Comparison of ENCODE assay signal across 8 cellular contexts in genomic region chr2:239318790-239319189, GRCh38.
DNase-seq lines count a peak whose midpoint lies in the region; ATAC-seq lines count a peak whose summit lies in the region.
"Had no signal": no experiment of that assay in that cellular context is flagged by ENCODE, and none has a peak within 500 bp of the region (broad histone marks: within the 10 kb centered on the region; RNA-seq: fewer than 3 reads in every experiment).

No MANE protein-coding gene starts in this region.

- peaks cover 2% of the 10 kb centered on the region for H3K9me3 Mint-ChIP-seq in activated naive CD8-positive, alpha-beta T cell treated with anti-CD3 and anti-CD28 coated beads, Interleukin-2, amount 10 ng/mL, durations not matched to agents 7 days and 5 days

- no peaks in the 10 kb centered on the region for H3K36me3 ChIP-seq in subcutaneous abdominal adipose tissue (ENCODE audit: control insufficient read depth in 5 of 5, insufficient read depth in 5 of 5, low read length in 5 of 5)

- H3K27ac ChIP-seq in layer of hippocampus (ENCODE audit: low read depth, low read length) (peak overlapping the region; percentile 79), subcutaneous abdominal adipose tissue (ENCODE audit: low read depth, low read length) (peak overlapping the region; percentile 81)

- H3K27me3 ChIP-seq in layer of hippocampus (ENCODE audit: control insufficient read depth, insufficient read depth, low read length) = no peaks in the 10 kb centered on the region
- no peaks in the 10 kb centered on the region for H3K27me3 ChIP-seq in subcutaneous abdominal adipose tissue (ENCODE audit: control insufficient read depth in 5 of 5, insufficient read depth in 4 of 5, low read length in 5 of 5)

- peak overlapping the region; percentile 84 for H3K4me3 Mint-ChIP-seq in activated naive CD8-positive, alpha-beta T cell treated with anti-CD3 and anti-CD28 coated beads, Interleukin-2, amount 10 ng/mL, durations not matched to agents 7 days and 5 days

- no peaks in the 10 kb centered on the region for H3K27me3 Mint-ChIP-seq in activated naive CD8-positive, alpha-beta T cell treated with anti-CD3 and anti-CD28 coated beads, Interleukin-2, amount 10 ng/mL, durations not matched to agents 7 days and 5 days

- peaks cover 46% of the 10 kb centered on the region for H3K4me1 Mint-ChIP-seq in activated naive CD8-positive, alpha-beta T cell treated with anti-CD3 and anti-CD28 coated beads, Interleukin-2, amount 10 ng/mL, durations not matched to agents 7 days and 5 days

- H3K27ac Mint-ChIP-seq in activated naive CD8-positive, alpha-beta T cell treated with anti-CD3 and anti-CD28 coated beads, Interleukin-2, amount 10 ng/mL, durations not matched to agents 7 days and 5 days = peak overlapping the region; percentile 94

- H3K9ac ChIP-seq in subcutaneous abdominal adipose tissue (ENCODE audit: low read length in 5 of 5) = peak overlapping the region in 4 of 5 donors; percentile 28 to 75 (median 68)

- peaks cover 0 to 2% (median 0%) of the 10 kb centered on the region in 5 donors for H3K9me3 ChIP-seq in subcutaneous abdominal adipose tissue (ENCODE audit: control insufficient read depth in 5 of 5, low read length in 5 of 5)

- peaks cover 35% of the 10 kb centered on the region for H3K36me3 Mint-ChIP-seq in activated naive CD8-positive, alpha-beta T cell treated with anti-CD3 and anti-CD28 coated beads, Interleukin-2, amount 10 ng/mL, durations not matched to agents 7 days and 5 days

- peaks cover 0 to 28% (median 24%) of the 10 kb centered on the region in 5 donors for H3K4me1 ChIP-seq in subcutaneous abdominal adipose tissue (ENCODE audit: control insufficient read depth in 5 of 5, insufficient read depth in 5 of 5, low read length in 5 of 5)

- POLR2A ChIA-PET in activated naive CD8-positive, alpha-beta T cell treated with anti-CD3 and anti-CD28 coated beads, Interleukin-2, amount 10 ng/mL, durations not matched to agents 7 days and 5 days (lab: Charles Lee) = interaction anchor here (0.7 to 1.0 kb wide), 4 partner anchors 20 to 82 kb away, joined by 3 to 5 read pairs (median 3); partner anchors contain the start of gene HDAC4

- peak overlapping the region; percentile 56 for H3K4me3 ChIP-seq in Jurkat, Clone E6-1 (ENCODE audit: low read length)
- H3K4me3 ChIP-seq in subcutaneous abdominal adipose tissue (ENCODE audit: low read depth in 1 of 5, low read length in 5 of 5) = peak overlapping the region; percentile 56 to 69 (median 62)

- ATAC-seq in activated naive CD8-positive, alpha-beta T cell treated with anti-CD3 and anti-CD28 coated beads, Interleukin-2, amount 10 ng/mL, durations not matched to agents 7 days and 5 days (ENCODE audit: low read depth) = no peak
- no peak for ATAC-seq in GM21423 (IDR thresholded peaks at IDR 0.05; ENCODE audit: unreplicated experiment)

- DNase-seq in Jurkat, Clone E6-1 (ENCODE audit: low read depth, low spot score) = peak; percentile 79
- DNase-seq in activated naive CD8-positive, alpha-beta T cell treated with anti-CD3 and anti-CD28 coated beads, Interleukin-2, amount 10 ng/mL, durations not matched to agents 7 days and 5 days = no peak
- DNase-seq in activated CD8-positive, alpha-beta memory T cell treated with anti-CD3 and anti-CD28 coated beads, Interleukin-2, amount 50 U/mL, for 48 hours = no peak
- DNase-seq in DMS53 (lab: John Stamatoyannopoulos, UW) = no peak
- DNase-seq: NCI-H526 had no signal
